In genomic region chr6:143058987-143059386, GRCh38 we compare ENCODE assay signal across 13 cellular contexts. TPM values are rescaled to one million over a fixed set of nuclear protein-coding genes. Genes with fewer than 3 reads are reported as not detected.
DNase-seq lines count a peak whose midpoint lies in the region; ATAC-seq and TF ChIP-seq lines count a peak whose summit lies in the region.
"Had no signal": no experiment of that assay in that cellular context is flagged by ENCODE, and none has a peak within 500 bp of the region (broad histone marks: within the 10 kb centered on the region; RNA-seq: fewer than 3 reads in every experiment).

No MANE protein-coding gene starts in this region.

- H3K4me1 ChIP-seq in esophagus muscularis mucosa, result peaks cover 6 to 34% (median 20%) of the 10 kb centered on the region in 4 donors
- H3K4me1 ChIP-seq: prostate gland had no signal

- peak overlapping the region; percentile 8 to 27 for H3K27ac Mint-ChIP-seq in stimulated activated naive CD8-positive, alpha-beta T cell treated with anti-CD3 and anti-CD28 coated beads, Interleukin-15, amount 100 ng/mL, for 72 hours

- no peak for TF ChIP-seq CTCF in esophagus muscularis mucosa (IDR thresholded peaks at IDR 0.05)

- TF ChIP-seq POLR2A in esophagus muscularis mucosa (IDR thresholded peaks at IDR 0.05; ENCODE audit: low read depth), result no peak

- peaks cover 44% of the 10 kb centered on the region for H3K4me1 Mint-ChIP-seq in stimulated activated naive CD8-positive, alpha-beta T cell treated with anti-CD3 and anti-CD28 coated beads, Interleukin-15, amount 100 ng/mL, for 72 hours

- H3K9me3 ChIP-seq in esophagus muscularis mucosa, result no peaks in the 10 kb centered on the region
- H3K9me3 ChIP-seq: Peyer's patch, prostate gland had no signal

- peak overlapping the region in 3 of 4 donors; percentile 87 to 95 (median 92) for H3K27ac ChIP-seq in esophagus muscularis mucosa (replicated peaks in 1 of 4)

- H3K27me3 ChIP-seq in esophagus muscularis mucosa, result no peaks in the 10 kb centered on the region
- H3K27me3 ChIP-seq: Peyer's patch had no signal

- H3K27me3 Mint-ChIP-seq in stimulated activated naive CD8-positive, alpha-beta T cell treated with anti-CD3 and anti-CD28 coated beads, Interleukin-15, amount 100 ng/mL, for 72 hours, result no peaks in the 10 kb centered on the region

- H3K9me3 Mint-ChIP-seq in stimulated activated naive CD8-positive, alpha-beta T cell treated with anti-CD3 and anti-CD28 coated beads, Interleukin-15, amount 100 ng/mL, for 72 hours, result no peaks in the 10 kb centered on the region
- H3K9me3 Mint-ChIP-seq: CD8-positive, alpha-beta T cell had no signal

- H3K36me3 ChIP-seq in esophagus muscularis mucosa, result no peaks in the 10 kb centered on the region
- H3K36me3 ChIP-seq: Peyer's patch, prostate gland had no signal

- ATAC-seq in Right ventricle myocardium superior (ENCODE audit: poor library complexity) (peak; percentile 2), GM19452 (IDR thresholded peaks at IDR 0.05; ENCODE audit: unreplicated experiment) (no peak), HG03139 (IDR thresholded peaks at IDR 0.05; ENCODE audit: unreplicated experiment) (no peak)
- no peak for ATAC-seq in stimulated activated naive CD8-positive, alpha-beta T cell treated with anti-CD3 and anti-CD28 coated beads, Interleukin-15, amount 100 ng/mL, for 72 hours
- ATAC-seq: activated CD8-positive, alpha-beta memory T cell treated with anti-CD3 and anti-CD28 coated beads, Interleukin-2, amount 10 ng/mL, durations not matched to agents 7 days and 5 days had no signal

- intact Hi-C loops in Right ventricle myocardium superior (cut with DNase I) (no loop called here), cardiac septum (cut with DNase I) (no loop called here), esophagus muscularis mucosa (cut with DNase I) (loop anchor here (5.0 kb wide), 1 partner anchor 112 kb away; the partner anchor contains the start of gene HIVEP2)

- DNase-seq in Right ventricle myocardium superior (no peak), cardiac septum (ENCODE audit: low spot score) (no peak), RPMI7951 (ENCODE audit: low read depth) (peak; percentile 28), esophagus muscularis mucosa (ENCODE audit: extremely low spot score) (no peak), DMS153 treated with DMSO at 0.1 percent for 48 hours (lab: John Stamatoyannopoulos, UW; ENCODE audit: unreplicated experiment) (no peak)
- DNase-seq in stimulated activated naive CD8-positive, alpha-beta T cell treated with anti-CD3 and anti-CD28 coated beads, Interleukin-15, amount 100 ng/mL, for 72 hours, result no peak
- DNase-seq: cortex of kidney had no signal

- peak overlapping the region; percentile 46 to 83 for H3K4me3 Mint-ChIP-seq in stimulated activated naive CD8-positive, alpha-beta T cell treated with anti-CD3 and anti-CD28 coated beads, Interleukin-15, amount 100 ng/mL, for 72 hours

- 96% methylated on average over 7 of the region's 7 CpGs for WGBS in esophagus muscularis mucosa

- H3K4me3 ChIP-seq in esophagus muscularis mucosa, result no peak overlapping the region

- TF ChIP-seq EP300 in esophagus muscularis mucosa (IDR thresholded peaks at IDR 0.05), result no peak

RNA-seq across cellular contexts. Expression of gene AIG1, which starts 1.7 kb away (rescaled TPM):
- total RNA-seq in Right ventricle myocardium superior (71.7 TPM), cardiac septum (42.6 TPM), esophagus muscularis mucosa (10 to 100 TPM; 21.0 to 26.3 (median 23.4) TPM)
- total RNA-seq in RPMI7951 (2014; rRNA removed; shearing (Covaris generic)), result 112 and 115 TPM in 2 replicates
